In the genomic region with DNA sequence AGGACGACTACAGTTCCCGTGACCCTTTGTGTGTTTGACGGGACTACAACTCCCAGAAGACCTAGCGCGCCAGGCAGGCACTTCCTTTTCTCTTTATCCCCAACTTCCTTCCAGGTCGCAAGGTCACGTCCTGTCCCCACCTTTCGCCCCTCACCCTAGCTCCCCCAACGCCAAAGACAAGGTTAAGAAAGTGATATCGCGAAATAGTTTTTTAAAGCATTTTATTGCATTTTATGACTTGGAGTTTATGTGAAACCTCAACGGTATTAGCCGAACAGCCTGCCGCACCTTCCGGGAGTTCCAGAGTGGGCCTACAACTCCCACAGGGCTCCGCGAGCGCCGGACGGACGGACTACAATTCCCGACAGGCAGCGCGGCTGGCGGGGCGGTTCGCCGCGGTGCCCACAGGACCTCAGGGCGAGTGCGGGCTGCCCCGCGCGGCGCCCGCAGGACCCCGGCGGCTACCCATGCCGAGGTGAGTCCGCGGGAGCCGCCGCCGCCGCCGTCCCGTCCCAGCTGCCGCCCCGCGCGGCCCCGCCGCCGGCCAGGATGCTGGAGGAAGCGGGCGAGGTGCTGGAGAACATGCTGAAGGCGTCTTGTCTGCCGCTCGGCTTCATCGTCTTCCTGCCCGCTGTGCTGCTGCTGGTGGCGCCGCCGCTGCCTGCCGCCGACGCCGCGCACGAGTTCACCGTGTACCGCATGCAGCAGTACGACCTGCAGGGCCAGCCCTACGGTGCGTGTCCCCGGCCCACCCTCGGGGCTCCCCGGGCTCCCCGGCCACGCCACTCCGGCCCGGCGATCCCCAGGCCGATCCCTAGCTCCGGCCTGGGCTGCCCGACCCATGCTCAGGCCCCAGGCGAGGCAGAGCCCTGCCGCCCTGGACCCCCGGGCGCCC, we compare ENCODE assay signal across 8 cellular contexts. TPM values are rescaled to one million over a fixed set of nuclear protein-coding genes. Genes with fewer than 3 reads are reported as not detected.
A peak's percentile ranks its signal among the peaks of the same experiment; 100 is the strongest.
DNase-seq lines count a peak whose midpoint lies in the region; ATAC-seq and TF ChIP-seq lines count a peak whose summit lies in the region.

NCLN (plus strand) TSS at position 449 of the 895 bp plus-strand sequence; CDS start at position 550, 101 bp downstream.

- POLR2A ChIA-PET in IMR-90 (lab: Charles Lee; ENCODE audit: unreplicated experiment): no interaction called here

- peak within 1 kb of the TSS; percentile 95 for H3K56ac ChIP-seq in IMR-90 (ENCODE audit: extremely low read depth, insufficient read depth, low read length)

- no peaks in the 10 kb centered on the region for H3K27me3 Mint-ChIP-seq in Calu3 (ENCODE audit: unreplicated experiment)

- H3K4me1 Mint-ChIP-seq in Calu3 (ENCODE audit: low read depth, unreplicated experiment): peaks cover 17% of the 10 kb centered on the region

- peak within 1 kb of the TSS; percentile 93 for H3K27ac ChIP-seq in IMR-90 (ENCODE audit: insufficient read depth, low read length)

- H3K9me1 ChIP-seq in IMR-90 (ENCODE audit: insufficient read depth, low read length): peaks cover 3% of the 10 kb centered on the region; the same call in 1 of the 2 replicates

- H2BK20ac ChIP-seq in IMR-90 (ENCODE audit: low read depth, low read length): peak within 1 kb of the TSS; percentile 85; the same call in 1 of the 2 replicates

- H2AK9ac ChIP-seq in IMR-90 (replicated peaks; ENCODE audit: low read depth, low read length, poor library complexity): peak within 1 kb of the TSS; percentile 97

- H4K91ac ChIP-seq in IMR-90 (ENCODE audit: insufficient read depth, low read depth, low read length): peak within 1 kb of the TSS; percentile 95

- H3K4ac ChIP-seq in IMR-90 (ENCODE audit: low read depth, low read length): peak within 1 kb of the TSS; percentile 93

- peak within 1 kb of the TSS; percentile 93 for H3K18ac ChIP-seq in IMR-90 (ENCODE audit: low read depth, low read length)

- peak within 1 kb of the TSS; percentile 96 for H3K14ac ChIP-seq in IMR-90 (replicated peaks; ENCODE audit: low read depth, low read length)

- peak within 1 kb of the TSS; percentile 91 to 99 for H4K8ac ChIP-seq in IMR-90 (ENCODE audit: low read depth in 2 of 2, low read length in 2 of 2)

- H3K79me1 ChIP-seq in IMR-90 (ENCODE audit: low read depth in 1 of 2, low read length in 2 of 2): peaks cover 5 to 46% of the 10 kb centered on the region in 2 experiments; a peak in 2 of 4 replicates

- H3K4me1 ChIP-seq in IMR-90 (ENCODE audit: control insufficient read depth, insufficient read depth, low read length): peaks cover 9% of the 10 kb centered on the region

- no peaks in the 10 kb centered on the region for H3K9me3 ChIP-seq in IMR-90 (ENCODE audit: control insufficient read depth, insufficient read depth, low read length)

- no peak for TF ChIP-seq POLR2A in IMR-90 (IDR thresholded peaks at IDR 0.05; ENCODE audit: low read depth, low read length)

- WGBS in IMR-90 (ENCODE audit: extremely low coverage in 2 of 2, insufficient read length in 1 of 2), 2 experiments: 0% methylated on average over 41 of the region's 90 CpGs; no CpG with 5 or more reads in 1 of the 2 experiments

- DNase-seq in Calu3: peak; percentile 91
- DNase-seq in IMR-90: peak; percentile 91
- DNase-seq in OCI-M1 (lab: John Stamatoyannopoulos, UW): peak; percentile 93
- DNase-seq in activated T-cell treated with anti-CD3 and anti-CD28 coated beads for 24 hours (ENCODE audit: low read depth): peak; percentile 92
- DNase-seq in epidermal melanocyte (ENCODE audit: insufficient read length, low spot score): peak; percentile 88
- DNase-seq in middle frontal gyrus (ENCODE audit: extremely low spot score, low spot score): peak; percentile 89
- DNase-seq in stimulated activated CD8-positive, alpha-beta memory T cell treated with anti-CD3 and anti-CD28 coated beads, Interleukin-2, amount 100 ng/mL, for 48 hours (ENCODE audit: low read depth in 2 of 2): peak; percentile 87 to 92

- no peak for TF ChIP-seq RAD21 in IMR-90 (IDR thresholded peaks at IDR 0.05; ENCODE audit: low read length)

- no peaks in the 10 kb centered on the region for H3K9me3 Mint-ChIP-seq in Calu3 (ENCODE audit: low read depth, unreplicated experiment)

- peak within 1 kb of the TSS; percentile 94 for H3K4me3 ChIP-seq in IMR-90 (ENCODE audit: insufficient read depth, low read depth, low read length)

- peak within 1 kb of the TSS; percentile 94 for H2AFZ ChIP-seq in IMR-90 (replicated peaks; ENCODE audit: low read length, poor library complexity)

- CTCF ChIA-PET in Calu3 (lab: Charles Lee) (interaction anchor here (0.5 kb wide), 1 partner anchor 90 kb away, joined by 3 read pairs; no protein-coding TSS in a partner anchor), IMR-90 (lab: Yijun Ruan, JAX) (no interaction called here)

- H3K27ac Mint-ChIP-seq in Calu3 (ENCODE audit: unreplicated experiment): peak within 1 kb of the TSS; percentile 90

- H2AK5ac ChIP-seq in IMR-90 (ENCODE audit: low read depth, low read length): peak within 1 kb of the TSS; percentile 73

- H3K4me3 Mint-ChIP-seq in Calu3 (ENCODE audit: low read depth, unreplicated experiment): peak within 1 kb of the TSS; percentile 93

- peaks cover 38% of the 10 kb centered on the region for H4K20me1 ChIP-seq in IMR-90 (ENCODE audit: insufficient read depth, low read length)

- H3K4me2 ChIP-seq in IMR-90 (ENCODE audit: low read depth, low read length): peak within 1 kb of the TSS; percentile 97

- peak within 1 kb of the TSS; percentile 90; the same call in 1 of the 2 replicates for H3K23ac ChIP-seq in IMR-90 (ENCODE audit: low read depth, low read length)

- H3K27me3 ChIP-seq in IMR-90 (ENCODE audit: control insufficient read depth, insufficient read depth, low read length): no peaks in the 10 kb centered on the region

- peaks cover 5% of the 10 kb centered on the region; the same call in 1 of the 2 replicates for H3K36me3 ChIP-seq in IMR-90 (ENCODE audit: control insufficient read depth, insufficient read depth, low read length)

- H4K5ac ChIP-seq in IMR-90 (ENCODE audit: low read depth, low read length): peak within 1 kb of the TSS; percentile 93

- no peak for TF ChIP-seq CTCF in Calu3 (IDR thresholded peaks at IDR 0.05; ENCODE audit: unreplicated experiment)
- TF ChIP-seq CTCF in IMR-90 (conservative IDR thresholded peaks at IDR 0.05; ENCODE audit: low read depth, low read length): no peak

- H2BK5ac ChIP-seq in IMR-90 (ENCODE audit: low read depth, low read length, poor library complexity, severe bottlenecking): peak within 1 kb of the TSS; percentile 94

- dilution Hi-C loops in IMR-90 (cut with HindIII; ENCODE audit: low sequenced_read_pairs, unreplicated experiment): no loop called here

- peak within 1 kb of the TSS; percentile 93; the same call in 1 of the 3 replicates for H2BK15ac ChIP-seq in IMR-90 (ENCODE audit: low read depth, low read length)

- in situ Hi-C loops in IMR-90 (cut with MboI; ENCODE audit: low sequenced_read_pairs): no loop called here

- BruUV-seq in Calu3 (replicated peaks; lab: Mats Ljungman, UMichigan): no TSS peak
- no TSS peak for BruUV-seq in IMR-90 (replicated peaks; lab: Mats Ljungman, UMichigan)

- H3K36me3 Mint-ChIP-seq in Calu3 (ENCODE audit: insufficient read depth, unreplicated experiment): peaks cover 21% of the 10 kb centered on the region

- peak; percentile 73 for ATAC-seq in GM21528 (IDR thresholded peaks at IDR 0.05; ENCODE audit: low FRiP score, unreplicated experiment)
- ATAC-seq in IMR-90 (ENCODE audit: low read depth): peak; percentile 95

- H2BK120ac ChIP-seq in IMR-90 (ENCODE audit: low read depth, low read length): peak within 1 kb of the TSS; percentile 95

- peak within 1 kb of the TSS; percentile 82 for H3K9ac ChIP-seq in IMR-90 (ENCODE audit: low read depth, low read length)

- intact Hi-C loops in Calu3 (cut with micrococcal nuclease; ENCODE audit: unreplicated experiment) (no loop called here), IMR-90 (cut with micrococcal nuclease) (no loop called here)

TF ChIP-seq in IMR-90, 13 proteins besides CTCF, POLR2A, EP300 and RAD21 (continues in another document):
- no peak for TF ChIP-seq FOS (IDR thresholded peaks at IDR 0.05; ENCODE audit: low read depth, low read length)
- peak; percentile 24; the same call in 1 of the 2 replicates for TF ChIP-seq MAZ (IDR thresholded peaks at IDR 0.05; ENCODE audit: borderline replicate concordance, low read depth, low read length)
- no peak for TF ChIP-seq CEBPB (IDR thresholded peaks at IDR 0.05; ENCODE audit: low read depth, low read length)
- peak; percentile 3; the same call in 1 of the 2 replicates for TF ChIP-seq BHLHE40 (IDR thresholded peaks at IDR 0.05; ENCODE audit: low read depth, low read length)
- TF ChIP-seq NFE2L2 (IDR thresholded peaks at IDR 0.05; ENCODE audit: low read depth, low read length): no peak
- no peak for TF ChIP-seq SMC3 (IDR thresholded peaks at IDR 0.05; ENCODE audit: low read depth, low read length)
- TF ChIP-seq RCOR1 (IDR thresholded peaks at IDR 0.05; ENCODE audit: insufficient replicate concordance, low read length): no peak
- 0 out of 2 replicates have a peak, but pooled peaks have one; percentile 62 for TF ChIP-seq MAFK (IDR thresholded peaks at IDR 0.05; ENCODE audit: low read depth, low read length)
- peak; percentile 72 for TF ChIP-seq MXI1 (IDR thresholded peaks at IDR 0.05; ENCODE audit: borderline replicate concordance, low read depth, low read length)
- TF ChIP-seq CHD1 (IDR thresholded peaks at IDR 0.05; ENCODE audit: low read depth, low read length): no peak
- no peak for TF ChIP-seq ELK1 (IDR thresholded peaks at IDR 0.05; ENCODE audit: borderline replicate concordance, low read depth, low read length)

RNA-seq across cellular contexts. Expression of gene NCLN, which starts in this region (rescaled TPM):
- total RNA-seq in Calu3 (2022) (79.6 and 80.7 TPM in 2 replicates), IMR-90 (2012; rRNA removed) (32.8 and 35.6 TPM in 2 replicates)
- polyA plus RNA-seq in IMR-90 (2012; rRNA removed): 90.8 and 95.4 TPM in 2 replicates
- 81.8 and 106 TPM in 2 replicates for polyA plus RNA-seq in IMR-90 (2012; cell fraction: cytosol; rRNA removed)
- polyA plus RNA-seq in IMR-90 (2012; cell fraction: nucleus; rRNA removed; ENCODE audit: low replicate concordance): 68.5 and 190 TPM in 2 replicates

Comparison
In these comparisons a context has a peak if more than half of its experiments do, and no peak if none do; other contexts are left out.
1. Peak in every context shown above with its lines: DNase-seq, ATAC-seq, H3K4me3 ChIP-seq and H3K27ac ChIP-seq.